20 cellular contexts compared by ENCODE assay signal in genomic region chr4:184103755-184104367, GRCh38.
DNase-seq lines count a peak whose midpoint lies in the region; ATAC-seq, FAIRE-seq and TF ChIP-seq lines count a peak whose summit lies in the region.
"Had no signal": no experiment of that assay in that cellular context is flagged by ENCODE, and none has a peak within 500 bp of the region (broad histone marks: within the 10 kb centered on the region; RNA-seq: fewer than 3 reads in every experiment).

No MANE protein-coding gene starts in this region.

- no peak overlapping the region for H3K4me3 ChIP-seq in right atrium auricular region
- no peak overlapping the region for H3K4me3 ChIP-seq in kidney (ENCODE audit: low read length in 2 of 2)
- peak overlapping the region; percentile 7 for H3K4me3 ChIP-seq in neuron (ENCODE audit: low read length)
- H3K4me3 ChIP-seq: BLaER1 treated with 17β-estradiol and CSF1 and Interleukin-3, amounts not matched to agents 10 nM and 100 nM had no signal

- H3K27ac ChIP-seq in right atrium auricular region = no peak overlapping the region
- H3K27ac ChIP-seq in kidney (ENCODE audit: low read depth in 2 of 2, low read length in 2 of 2) = peak overlapping the region; percentile 62 to 79
- H3K27ac ChIP-seq: BLaER1 treated with 17β-estradiol and CSF1 and Interleukin-3, amounts not matched to agents 10 nM and 100 nM had no signal

- no peak for DNase-seq in Right ventricle myocardium superior
- no peak for DNase-seq in right atrium auricular region (ENCODE audit: low spot score)
- no peak for DNase-seq in kidney
- no peak for DNase-seq in head of caudate nucleus
- no peak for DNase-seq in GM12892 (ENCODE audit: insufficient read length)
- no peak for DNase-seq in T-helper 2 cell
- DNase-seq in SHP77 (lab: John Stamatoyannopoulos, UW) = no peak
- DNase-seq: 8988T; activated CD4-positive, alpha-beta T cell treated with anti-CD3 and anti-CD28 coated beads, Interleukin-2, amount 10 ng/mL, durations not matched to agents 24 days and 14 days; activated CD8-positive, alpha-beta memory T cell treated with anti-CD3 and anti-CD28 coated beads, Interleukin-2, amount 50 U/mL, for 4 hours; activated gamma-delta T cell treated with Interleukin-2 at 50 U/mL for 16 hours; amniotic stem cell; GDM1; hippocampal formation; left cardiac atrium; NCI-H1105; stimulated activated CD8-positive, alpha-beta memory T cell treated with anti-CD3 and anti-CD28 coated beads, Interleukin-4, amount 100 ng/mL, for 48 hours had no signal

- H3K9me3 ChIP-seq in right atrium auricular region (no peaks in the 10 kb centered on the region), kidney (ENCODE audit: control insufficient read depth in 1 of 2, low read length in 2 of 2) (no peaks in the 10 kb centered on the region), neuron (ENCODE audit: low read length) (no peaks in the 10 kb centered on the region)
- H3K9me3 ChIP-seq: BLaER1 treated with 17β-estradiol and CSF1 and Interleukin-3, amounts not matched to agents 10 nM and 100 nM had no signal

- H3K36me3 ChIP-seq in right atrium auricular region (no peaks in the 10 kb centered on the region), kidney (ENCODE audit: control insufficient read depth in 1 of 2, insufficient read depth in 2 of 2, low read length in 2 of 2) (no peaks in the 10 kb centered on the region), neuron (ENCODE audit: insufficient read depth, low read length) (no peaks in the 10 kb centered on the region)
- H3K36me3 ChIP-seq: BLaER1 treated with 17β-estradiol and CSF1 and Interleukin-3, amounts not matched to agents 10 nM and 100 nM had no signal

- no peak for TF ChIP-seq CTCF in right atrium auricular region (IDR thresholded peaks at IDR 0.05)
- TF ChIP-seq CTCF in kidney (IDR thresholded peaks at IDR 0.05; ENCODE audit: borderline replicate concordance, extremely low read depth, insufficient read depth) = no peak

- FAIRE-seq in kidney (lab: Jason Lieb, UNC) = no peak
- no peak for FAIRE-seq in GM12892 (lab: Jason Lieb, UNC)
- FAIRE-seq: HTR-8/SVneo had no signal

- H2AFZ ChIP-seq in neuron (ENCODE audit: low read depth, low read length) = peak overlapping the region; percentile 50

- TF ChIP-seq POLR2A in GM12892 (IDR thresholded peaks at IDR 0.05; ENCODE audit: low read depth, low read length) = no peak

- peak overlapping the region in 1 of 2 donors; percentile 1 for H3K9ac ChIP-seq in kidney (ENCODE audit: low read length in 2 of 2)
- H3K9ac ChIP-seq: BLaER1 treated with 17β-estradiol and CSF1 and Interleukin-3, amounts not matched to agents 10 nM and 100 nM had no signal

- intact Hi-C loops in Right ventricle myocardium superior (cut with DNase I) (loop anchor here (2.0 to 5.0 kb wide), 2 partner anchors 58 to 263 kb away; no protein-coding TSS in a partner anchor), kidney (cut with DNase I) (no loop called here), head of caudate nucleus (cut with DNase I) (loop anchor here (5.0 kb wide), 1 partner anchor 262 kb away; no protein-coding TSS in a partner anchor)

- ATAC-seq in Right ventricle myocardium superior (ENCODE audit: poor library complexity) = peak; percentile 54

- H3K4me1 ChIP-seq in right atrium auricular region (peaks cover 0 to 20% of the 10 kb centered on the region in 2 donors), kidney (ENCODE audit: control insufficient read depth in 1 of 2, insufficient read depth in 1 of 2, low read depth in 1 of 2, low read length in 2 of 2) (peaks cover 5 to 35% of the 10 kb centered on the region in 2 donors), neuron (ENCODE audit: insufficient read depth, low read length) (peaks cover 13% of the 10 kb centered on the region)

- no peaks in the 10 kb centered on the region for H3K27me3 ChIP-seq in right atrium auricular region
- H3K27me3 ChIP-seq in neuron (ENCODE audit: insufficient read depth, low read length) = peaks cover 4% of the 10 kb centered on the region
- H3K27me3 ChIP-seq: BLaER1 treated with 17β-estradiol and CSF1 and Interleukin-3, amounts not matched to agents 10 nM and 100 nM had no signal

Comparison
In these comparisons a context has a peak if more than half of its experiments do, and no peak if none do; other contexts are left out.
1. H3K27ac ChIP-seq: peak in kidney (2 of 2); none in right atrium auricular region (0 of 2).